Comparison of ENCODE assay signal across 14 cellular contexts in the genomic region with DNA sequence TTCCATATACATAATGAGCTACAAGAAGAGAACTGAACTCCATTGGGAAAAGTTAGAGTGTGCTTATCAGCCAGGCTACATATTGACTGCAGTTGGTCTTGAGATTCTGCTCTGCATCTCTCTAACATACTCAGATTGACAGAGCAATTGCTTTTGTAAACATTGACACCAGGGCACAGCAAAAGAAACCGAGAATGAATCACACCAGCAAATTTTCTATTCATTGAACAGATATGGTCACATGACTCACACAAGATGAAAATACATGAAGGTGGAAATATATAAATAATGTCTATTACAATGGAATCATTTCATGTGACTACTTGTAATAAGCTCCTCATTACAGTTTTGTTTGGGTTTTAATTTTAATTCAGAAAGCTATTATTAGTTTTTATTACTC.
"Had no signal": no experiment of that assay in that cellular context is flagged by ENCODE, and none has a peak within 500 bp of the region (broad histone marks: within the 10 kb centered on the region; RNA-seq: fewer than 3 reads in every experiment).

No MANE protein-coding gene starts in this region.

- DNase-seq: activated naive CD4-positive, alpha-beta T cell treated with Interleukin-2 at 50 U/mL for 16 hours; activated T-cell treated with anti-CD3 and anti-CD28 coated beads for 4 hours; anterior cingulate cortex; dermis blood vessel endothelial cell; effector memory CD8-positive, alpha-beta T cell; gastrocnemius medialis; heart right ventricle; left colon; sigmoid colon; spleen; stimulated activated naive CD8-positive, alpha-beta T cell treated with anti-CD3 and anti-CD28 coated beads, Interleukin-15, amount 100 ng/mL, for 72 hours; upper lobe of left lung had no signal

- H3K4me1 ChIP-seq: gastrocnemius medialis, heart right ventricle, sigmoid colon, spleen, upper lobe of left lung had no signal

- H3K27ac ChIP-seq: gastrocnemius medialis, heart right ventricle, sigmoid colon, spleen, upper lobe of left lung had no signal

- H3K27me3 ChIP-seq: gastrocnemius medialis, heart right ventricle, sigmoid colon, spleen, upper lobe of left lung had no signal

- H3K4me3 ChIP-seq: gastrocnemius medialis, heart right ventricle, sigmoid colon, spleen, upper lobe of left lung had no signal

- H3K9me3 ChIP-seq: gastrocnemius medialis, heart right ventricle, sigmoid colon, spleen, upper lobe of left lung had no signal

- H3K36me3 ChIP-seq: gastrocnemius medialis, heart right ventricle, sigmoid colon, spleen, upper lobe of left lung had no signal

- ATAC-seq: activated CD4-positive, CD25-positive, alpha-beta regulatory T cell treated with anti-CD3 and anti-CD28 coated beads, Interleukin-2, amount 50 U/mL, for 24 hours; activated T-helper 17 cell treated with anti-CD3 and anti-CD28 coated beads, Interleukin-2, amount 50 U/mL, for 72 hours; effector memory CD8-positive, alpha-beta T cell; gastrocnemius medialis; heart right ventricle; left colon; stimulated activated naive CD8-positive, alpha-beta T cell treated with anti-CD3 and anti-CD28 coated beads, Interleukin-15, amount 100 ng/mL, for 72 hours had no signal
